12 cellular contexts compared by ENCODE assay signal in genomic region chr7:2030475-2031456, GRCh38.
DNase-seq lines count a peak whose midpoint lies in the region; ATAC-seq and TF ChIP-seq lines count a peak whose summit lies in the region.
"Had no signal": no experiment of that assay in that cellular context is flagged by ENCODE, and none has a peak within 500 bp of the region (broad histone marks: within the 10 kb centered on the region; RNA-seq: fewer than 3 reads in every experiment).

No MANE protein-coding gene starts in this region.

- no peak overlapping the region for H3K4me3 ChIP-seq in CD8-positive, alpha-beta T cell (ENCODE audit: low read depth, low read length)
- H3K4me3 ChIP-seq: smooth muscle cell had no signal

- peak; percentile 97 for ATAC-seq in CD8-positive, alpha-beta T cell
- peak; percentile 89 for ATAC-seq in activated naive CD8-positive, alpha-beta T cell treated with anti-CD3 and anti-CD28 coated beads, Interleukin-2, amount 10 ng/mL, durations not matched to agents 7 days and 5 days (ENCODE audit: low read depth)
- ATAC-seq in natural killer cell (peak; percentile 93 to 100 (median 99)), GM19328 (IDR thresholded peaks at IDR 0.05; ENCODE audit: unreplicated experiment) (no peak), HG02973 (IDR thresholded peaks at IDR 0.05; ENCODE audit: unreplicated experiment) (no peak)

- H3K27me3 ChIP-seq in CD8-positive, alpha-beta T cell (ENCODE audit: insufficient read depth, low read length), result no peaks in the 10 kb centered on the region

- H3K27me3 Mint-ChIP-seq in CD8-positive, alpha-beta T cell (ENCODE audit: low read depth), result no peaks in the 10 kb centered on the region
- no peaks in the 10 kb centered on the region for H3K27me3 Mint-ChIP-seq in activated naive CD8-positive, alpha-beta T cell treated with anti-CD3 and anti-CD28 coated beads, Interleukin-2, amount 10 ng/mL, durations not matched to agents 7 days and 5 days
- H3K27me3 Mint-ChIP-seq in natural killer cell (ENCODE audit: low read depth in 2 of 2), result peaks cover 16 to 42% of the 10 kb centered on the region in 2 donors
- H3K27me3 Mint-ChIP-seq: IgD-negative memory B cell had no signal

- H3K4me1 ChIP-seq in CD8-positive, alpha-beta T cell (ENCODE audit: insufficient read depth, low read length), result peaks cover 22% of the 10 kb centered on the region

- peak in 3 of 7 experiments; percentile 33 to 70 (median 53) for DNase-seq in CD8-positive, alpha-beta T cell
- DNase-seq in NCI-H1694 (lab: John Stamatoyannopoulos, UW) (peak; percentile 82), natural killer cell (peak; percentile 67), kidney glomerular epithelial cell (lab: John Stamatoyannopoulos, UW) (no peak), NCI-H2107 (lab: John Stamatoyannopoulos, UW) (no peak)
- DNase-seq in activated naive CD8-positive, alpha-beta T cell treated with anti-CD3 and anti-CD28 coated beads, Interleukin-2, amount 10 ng/mL, durations not matched to agents 7 days and 5 days, result peak; percentile 44
- DNase-seq: cortex of kidney, mesendoderm had no signal

- no peaks in the 10 kb centered on the region for H3K9me3 ChIP-seq in CD8-positive, alpha-beta T cell (ENCODE audit: low read length)

- no peak overlapping the region for H3K27ac Mint-ChIP-seq in CD8-positive, alpha-beta T cell
- H3K27ac Mint-ChIP-seq in activated naive CD8-positive, alpha-beta T cell treated with anti-CD3 and anti-CD28 coated beads, Interleukin-2, amount 10 ng/mL, durations not matched to agents 7 days and 5 days, result peak overlapping the region; percentile 23
- peak overlapping the region; percentile 64 to 85 for H3K27ac Mint-ChIP-seq in natural killer cell
- H3K27ac Mint-ChIP-seq: IgD-negative memory B cell had no signal

- CTCF ChIA-PET in CD8-positive, alpha-beta T cell (lab: Charles Lee), result no interaction called here

- H3K9me3 Mint-ChIP-seq in CD8-positive, alpha-beta T cell, result peaks cover 16% of the 10 kb centered on the region
- peaks cover 21% of the 10 kb centered on the region for H3K9me3 Mint-ChIP-seq in activated naive CD8-positive, alpha-beta T cell treated with anti-CD3 and anti-CD28 coated beads, Interleukin-2, amount 10 ng/mL, durations not matched to agents 7 days and 5 days
- H3K9me3 Mint-ChIP-seq in natural killer cell, result peaks cover 6 to 10% of the 10 kb centered on the region in 2 donors

- H3K4me3 Mint-ChIP-seq in CD8-positive, alpha-beta T cell, result peak overlapping the region; percentile 29
- peak overlapping the region; percentile 22 for H3K4me3 Mint-ChIP-seq in activated naive CD8-positive, alpha-beta T cell treated with anti-CD3 and anti-CD28 coated beads, Interleukin-2, amount 10 ng/mL, durations not matched to agents 7 days and 5 days
- peak overlapping the region; percentile 90 for H3K4me3 Mint-ChIP-seq in natural killer cell

- intact Hi-C loops in CD8-positive, alpha-beta T cell (cut with DNase I, micrococcal nuclease), result no loop called here
- intact Hi-C loops in natural killer cell (cut with micrococcal nuclease), result loop anchor here (1.0 kb wide), 1 partner anchor 11 kb away; no protein-coding TSS in a partner anchor

- peaks cover 14% of the 10 kb centered on the region for H3K36me3 Mint-ChIP-seq in CD8-positive, alpha-beta T cell
- peaks cover 30% of the 10 kb centered on the region for H3K36me3 Mint-ChIP-seq in activated naive CD8-positive, alpha-beta T cell treated with anti-CD3 and anti-CD28 coated beads, Interleukin-2, amount 10 ng/mL, durations not matched to agents 7 days and 5 days
- peaks cover 35% of the 10 kb centered on the region for H3K36me3 Mint-ChIP-seq in natural killer cell

- H3K4me1 Mint-ChIP-seq in CD8-positive, alpha-beta T cell (ENCODE audit: low read depth), result peaks cover 26% of the 10 kb centered on the region
- H3K4me1 Mint-ChIP-seq in activated naive CD8-positive, alpha-beta T cell treated with anti-CD3 and anti-CD28 coated beads, Interleukin-2, amount 10 ng/mL, durations not matched to agents 7 days and 5 days, result peaks cover 14% of the 10 kb centered on the region
- peaks cover 40 to 47% of the 10 kb centered on the region in 2 donors for H3K4me1 Mint-ChIP-seq in natural killer cell

- no peaks in the 10 kb centered on the region for H3K36me3 ChIP-seq in CD8-positive, alpha-beta T cell (ENCODE audit: insufficient read depth, low read length)

- POLR2A ChIA-PET in CD8-positive, alpha-beta T cell (lab: Charles Lee), result interaction anchor here (0.7 kb wide), 3 partner anchors 34 to 66 kb away, joined by 3 read pairs; no protein-coding TSS in a partner anchor
- POLR2A ChIA-PET in activated naive CD8-positive, alpha-beta T cell treated with anti-CD3 and anti-CD28 coated beads, Interleukin-2, amount 10 ng/mL, durations not matched to agents 7 days and 5 days (lab: Charles Lee), result interaction anchor here (0.7 kb wide), 1 partner anchor 44 kb away, joined by 3 read pairs; no protein-coding TSS in a partner anchor

- no peak overlapping the region for H3K27ac ChIP-seq in CD8-positive, alpha-beta T cell (ENCODE audit: low read depth, low read length)

- no peak for TF ChIP-seq CTCF in CD8-positive, alpha-beta T cell (IDR thresholded peaks at IDR 0.05)
- TF ChIP-seq CTCF in natural killer cell (IDR thresholded peaks at IDR 0.05), result no peak

Comparison
In these comparisons a context has a peak if more than half of its experiments do, and no peak if none do; other contexts are left out.
1. ATAC-seq: peak in CD8-positive, alpha-beta T cell (single experiment), activated naive CD8-positive, alpha-beta T cell treated with anti-CD3 and anti-CD28 coated beads, Interleukin-2, amount 10 ng/mL, durations not matched to agents 7 days and 5 days (single experiment) and natural killer cell (3 of 3); none in GM19328 (single experiment) and HG02973 (single experiment).
2. DNase-seq: peak in NCI-H1694 (single experiment), activated naive CD8-positive, alpha-beta T cell treated with anti-CD3 and anti-CD28 coated beads, Interleukin-2, amount 10 ng/mL, durations not matched to agents 7 days and 5 days (single experiment) and natural killer cell (single experiment); none in kidney glomerular epithelial cell (single experiment) and NCI-H2107 (single experiment).
3. H3K4me3 Mint-ChIP-seq: peak in every context shown above with its lines; median percentile 90 in natural killer cell; 29 in CD8-positive, alpha-beta T cell; 22 in activated naive CD8-positive, alpha-beta T cell treated with anti-CD3 and anti-CD28 coated beads, Interleukin-2, amount 10 ng/mL, durations not matched to agents 7 days and 5 days.